In the genomic region with DNA sequence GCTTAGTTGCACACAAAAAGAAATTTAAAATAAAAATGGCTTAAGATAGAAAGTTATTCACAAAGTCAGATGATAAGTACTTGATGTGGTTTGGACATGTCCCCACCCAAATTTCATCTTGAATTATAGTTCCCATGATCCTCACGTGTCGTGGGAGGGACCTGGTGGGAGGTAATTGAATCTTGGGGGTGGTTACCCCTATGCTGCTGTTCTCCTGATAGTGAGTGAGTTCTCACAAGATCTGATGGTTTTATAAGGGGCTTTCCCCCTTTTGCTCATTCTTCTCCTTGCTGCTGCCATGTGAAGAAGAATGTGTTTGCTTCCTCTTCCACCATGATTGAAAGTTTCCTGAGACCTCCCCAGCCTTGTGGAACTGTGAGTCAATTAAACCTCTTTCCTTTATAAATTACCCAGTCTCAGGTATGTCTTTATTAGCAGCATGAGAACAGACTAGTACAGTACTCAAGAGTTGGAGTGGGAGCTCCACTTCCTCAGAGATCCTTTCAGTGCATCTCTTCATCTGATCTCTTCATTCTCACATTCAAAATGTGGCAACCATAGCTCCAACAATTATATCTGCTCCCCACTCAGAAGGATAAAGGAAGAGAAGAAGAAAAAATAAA, we compare ENCODE assay signal across 12 cellular contexts. TPM values are rescaled to one million over a fixed set of nuclear protein-coding genes. Genes with fewer than 3 reads are reported as not detected.
DNase-seq lines count a peak whose midpoint lies in the region; ATAC-seq and TF ChIP-seq lines count a peak whose summit lies in the region.
"Not testable (repeated sequence)": the region's sequence is repeated elsewhere in the genome, so short reads cannot be mapped to it uniquely, and the experiment has no call there.
"Had no signal": no experiment of that assay in that cellular context is flagged by ENCODE, and none has a peak within 500 bp of the region (broad histone marks: within the 10 kb centered on the region; RNA-seq: fewer than 3 reads in every experiment).

No MANE protein-coding gene starts in this region.

- not testable (repeated sequence) for H3K9me3 Mint-ChIP-seq in activated B cell treated with CpG ODN at 0.5 μM for 24 hours; activated T-helper 17 cell treated with anti-CD3 and anti-CD28 coated beads, Interleukin-2, amount 50 U/mL, for 72 hours; activated naive CD4-positive, alpha-beta T cell treated with anti-CD3 and anti-CD28 coated beads, Interleukin-2, amount 50 U/mL, for 24 hours; stimulated activated memory B cell treated with anti-CD40 and anti-IgM and Interleukin-4, amounts not matched to agents 10 μg/mL and 1 μg/mL and 100 μg/mL, for 72 hours
- H3K9me3 Mint-ChIP-seq in dendritic cell treated with granulocyte-macrophage colony-stimulating factor and Interleukin-4, amounts not matched to agents 40 ng/mL and 50 ng/mL, for 4 days: peaks cover 14% of the 10 kb centered on the region
- peaks cover 11% of the 10 kb centered on the region for H3K9me3 Mint-ChIP-seq in stimulated activated naive CD8-positive, alpha-beta T cell treated with anti-CD3 and anti-CD28 coated beads, Interleukin-15, Interleukin-2, amounts not matched to agents 100 ng/mL and 50 ng/mL, for 24 hours

- not testable (repeated sequence) for DNase-seq in activated B cell treated with CpG ODN at 0.5 μM for 24 hours
- DNase-seq in stimulated activated CD4-positive, alpha-beta T cell treated with anti-CD3 and anti-CD28 coated beads, Interleukin-12 subunit alpha, Interleukin-12 subunit beta, amount 100 ng/mL, for 4 hours: peak; percentile 10
- DNase-seq in stimulated activated CD4-positive, alpha-beta T cell treated with anti-CD3 and anti-CD28 coated beads, Interleukin-4, amount 100 ng/mL, for 1 hour: peak; percentile 12

- H3K36me3 Mint-ChIP-seq in activated B cell treated with CpG ODN at 0.5 μM for 24 hours (ENCODE audit: low read depth); activated T-helper 17 cell treated with anti-CD3 and anti-CD28 coated beads, Interleukin-2, amount 50 U/mL, for 72 hours (ENCODE audit: low read depth); activated naive CD4-positive, alpha-beta T cell treated with anti-CD3 and anti-CD28 coated beads, Interleukin-2, amount 50 U/mL, for 24 hours; dendritic cell treated with granulocyte-macrophage colony-stimulating factor and Interleukin-4, amounts not matched to agents 40 ng/mL and 50 ng/mL, for 4 days (ENCODE audit: low read depth); stimulated activated memory B cell treated with anti-CD40 and anti-IgM and Interleukin-4, amounts not matched to agents 10 μg/mL and 1 μg/mL and 100 μg/mL, for 72 hours; stimulated activated naive CD8-positive, alpha-beta T cell treated with anti-CD3 and anti-CD28 coated beads, Interleukin-15, Interleukin-2, amounts not matched to agents 100 ng/mL and 50 ng/mL, for 24 hours (ENCODE audit: low read depth): not testable (repeated sequence)

- intact Hi-C loops in activated B cell treated with CpG ODN at 0.5 μM for 24 hours (cut with micrococcal nuclease); dendritic cell treated with granulocyte-macrophage colony-stimulating factor and Interleukin-4, amounts not matched to agents 40 ng/mL and 50 ng/mL, for 4 days (cut with micrococcal nuclease): not testable (repeated sequence)

- not testable (repeated sequence) for ATAC-seq in activated B cell treated with CpG ODN at 0.5 μM for 24 hours (ENCODE audit: low read depth); stimulated activated memory B cell treated with anti-CD40 and anti-IgM and Interleukin-4, amounts not matched to agents 10 μg/mL and 1 μg/mL and 100 μg/mL, for 72 hours
- ATAC-seq in activated T-helper 17 cell treated with anti-CD3 and anti-CD28 coated beads, Interleukin-2, amount 50 U/mL, for 72 hours (replicated peaks): peak; percentile 32

- peak overlapping the region; percentile 1 for H3K27ac Mint-ChIP-seq in activated B cell treated with CpG ODN at 0.5 μM for 24 hours
- not testable (repeated sequence) for H3K27ac Mint-ChIP-seq in activated T-helper 17 cell treated with anti-CD3 and anti-CD28 coated beads, Interleukin-2, amount 50 U/mL, for 72 hours
- peak overlapping the region; percentile 95 for H3K27ac Mint-ChIP-seq in activated naive CD4-positive, alpha-beta T cell treated with anti-CD3 and anti-CD28 coated beads, Interleukin-2, amount 50 U/mL, for 24 hours
- peak overlapping the region; percentile 93 for H3K27ac Mint-ChIP-seq in dendritic cell treated with granulocyte-macrophage colony-stimulating factor and Interleukin-4, amounts not matched to agents 40 ng/mL and 50 ng/mL, for 4 days
- peak overlapping the region; percentile 74 for H3K27ac Mint-ChIP-seq in stimulated activated memory B cell treated with anti-CD40 and anti-IgM and Interleukin-4, amounts not matched to agents 10 μg/mL and 1 μg/mL and 100 μg/mL, for 72 hours
- H3K27ac Mint-ChIP-seq in stimulated activated naive CD8-positive, alpha-beta T cell treated with anti-CD3 and anti-CD28 coated beads, Interleukin-15, Interleukin-2, amounts not matched to agents 100 ng/mL and 50 ng/mL, for 24 hours: peak overlapping the region; percentile 59

- not testable (repeated sequence) for H3K27me3 Mint-ChIP-seq in activated B cell treated with CpG ODN at 0.5 μM for 24 hours; activated T-helper 17 cell treated with anti-CD3 and anti-CD28 coated beads, Interleukin-2, amount 50 U/mL, for 72 hours; activated naive CD4-positive, alpha-beta T cell treated with anti-CD3 and anti-CD28 coated beads, Interleukin-2, amount 50 U/mL, for 24 hours; dendritic cell treated with granulocyte-macrophage colony-stimulating factor and Interleukin-4, amounts not matched to agents 40 ng/mL and 50 ng/mL, for 4 days; stimulated activated memory B cell treated with anti-CD40 and anti-IgM and Interleukin-4, amounts not matched to agents 10 μg/mL and 1 μg/mL and 100 μg/mL, for 72 hours; stimulated activated naive CD8-positive, alpha-beta T cell treated with anti-CD3 and anti-CD28 coated beads, Interleukin-15, Interleukin-2, amounts not matched to agents 100 ng/mL and 50 ng/mL, for 24 hours

- POLR2A ChIA-PET in activated B cell treated with CpG ODN at 0.5 μM for 24 hours (lab: Charles Lee): interaction anchor here (0.6 to 1.5 kb wide), 2 partner anchors 57 to 77 kb away, joined by 3 read pairs; partner anchors contain the start of gene MFF

- H3K4me3 Mint-ChIP-seq in activated B cell treated with CpG ODN at 0.5 μM for 24 hours; activated T-helper 17 cell treated with anti-CD3 and anti-CD28 coated beads, Interleukin-2, amount 50 U/mL, for 72 hours; dendritic cell treated with granulocyte-macrophage colony-stimulating factor and Interleukin-4, amounts not matched to agents 40 ng/mL and 50 ng/mL, for 4 days; stimulated activated memory B cell treated with anti-CD40 and anti-IgM and Interleukin-4, amounts not matched to agents 10 μg/mL and 1 μg/mL and 100 μg/mL, for 72 hours; stimulated activated naive CD8-positive, alpha-beta T cell treated with anti-CD3 and anti-CD28 coated beads, Interleukin-15, Interleukin-2, amounts not matched to agents 100 ng/mL and 50 ng/mL, for 24 hours: not testable (repeated sequence)
- peak overlapping the region; percentile 51 for H3K4me3 Mint-ChIP-seq in activated naive CD4-positive, alpha-beta T cell treated with anti-CD3 and anti-CD28 coated beads, Interleukin-2, amount 50 U/mL, for 24 hours

- CTCF ChIA-PET in activated B cell treated with CpG ODN at 0.5 μM for 24 hours (lab: Charles Lee): not testable (repeated sequence)

- peaks cover 30% of the 10 kb centered on the region for H3K4me1 Mint-ChIP-seq in activated B cell treated with CpG ODN at 0.5 μM for 24 hours
- H3K4me1 Mint-ChIP-seq in activated T-helper 17 cell treated with anti-CD3 and anti-CD28 coated beads, Interleukin-2, amount 50 U/mL, for 72 hours: not testable (repeated sequence)
- H3K4me1 Mint-ChIP-seq in activated naive CD4-positive, alpha-beta T cell treated with anti-CD3 and anti-CD28 coated beads, Interleukin-2, amount 50 U/mL, for 24 hours: peaks cover 33% of the 10 kb centered on the region
- peaks cover 24% of the 10 kb centered on the region for H3K4me1 Mint-ChIP-seq in dendritic cell treated with granulocyte-macrophage colony-stimulating factor and Interleukin-4, amounts not matched to agents 40 ng/mL and 50 ng/mL, for 4 days (ENCODE audit: low read depth)
- peaks cover 21% of the 10 kb centered on the region for H3K4me1 Mint-ChIP-seq in stimulated activated memory B cell treated with anti-CD40 and anti-IgM and Interleukin-4, amounts not matched to agents 10 μg/mL and 1 μg/mL and 100 μg/mL, for 72 hours
- H3K4me1 Mint-ChIP-seq in stimulated activated naive CD8-positive, alpha-beta T cell treated with anti-CD3 and anti-CD28 coated beads, Interleukin-15, Interleukin-2, amounts not matched to agents 100 ng/mL and 50 ng/mL, for 24 hours (ENCODE audit: low read depth): peaks cover 33% of the 10 kb centered on the region

- TF ChIP-seq CTCF in activated B cell treated with CpG ODN at 0.5 μM for 24 hours (IDR thresholded peaks at IDR 0.05): not testable (repeated sequence)

RNA-seq across cellular contexts. Expression of gene TM4SF20, which starts 3.2 kb away (rescaled TPM):
- total RNA-seq in activated B cell treated with CpG ODN at 0.5 μM for 24 hours: not detected in 2 replicates
- total RNA-seq in activated T-helper 17 cell treated with anti-CD3 and anti-CD28 coated beads, Interleukin-2, amount 50 U/mL, for 72 hours: not detected
- total RNA-seq: CD4-positive, alpha-beta memory T cell; Daoy; GM23338 had no signal

RNA-seq across cellular contexts. Expression of gene SCYGR1, which starts 5.4 kb away (rescaled TPM):
- not detected in 2 replicates for total RNA-seq in activated B cell treated with CpG ODN at 0.5 μM for 24 hours
- not detected for total RNA-seq in activated T-helper 17 cell treated with anti-CD3 and anti-CD28 coated beads, Interleukin-2, amount 50 U/mL, for 72 hours
- total RNA-seq: CD4-positive, alpha-beta memory T cell; Daoy; GM23338; HT-29 had no signal

RNA-seq across cellular contexts. Expression of gene MFF, which starts 57.3 kb away (rescaled TPM):
- 66.4 and 78.9 TPM in 2 replicates for total RNA-seq in activated B cell treated with CpG ODN at 0.5 μM for 24 hours
- 10 to 100 TPM; 75.9 to 77.9 TPM for total RNA-seq in activated T-helper 17 cell treated with anti-CD3 and anti-CD28 coated beads, Interleukin-2, amount 50 U/mL, for 72 hours
